In the genomic region with DNA sequence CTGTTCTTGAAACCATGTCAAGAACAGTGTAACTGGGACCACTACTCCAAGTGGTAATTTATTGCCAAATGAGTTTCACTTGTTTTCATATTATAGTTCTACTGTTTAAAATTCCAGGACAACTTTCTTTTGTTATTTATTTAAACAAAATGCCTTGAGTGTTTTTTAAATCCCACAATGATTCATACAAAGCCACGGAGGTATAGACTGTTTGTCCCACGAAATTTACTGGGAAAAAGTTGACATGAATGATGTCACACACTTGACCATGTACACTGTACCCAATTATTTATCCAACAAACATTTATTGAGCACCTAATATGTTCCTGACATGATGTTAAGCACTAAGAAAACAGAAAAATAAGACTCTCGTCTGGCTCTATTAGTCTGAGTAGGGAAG, we compare ENCODE assay signal across 19 cellular contexts.
DNase-seq lines count a peak whose midpoint lies in the region; ATAC-seq and TF ChIP-seq lines count a peak whose summit lies in the region.
"Had no signal": no experiment of that assay in that cellular context is flagged by ENCODE, and none has a peak within 500 bp of the region (broad histone marks: within the 10 kb centered on the region; RNA-seq: fewer than 3 reads in every experiment).

No MANE protein-coding gene starts in this region.

- H3K9me3 ChIP-seq in HEK293 (ENCODE audit: control insufficient read depth, insufficient read depth, low read depth, low read length) (no peaks in the 10 kb centered on the region), adipocyte (ENCODE audit: control insufficient read depth, low read length) (no peaks in the 10 kb centered on the region)
- H3K9me3 ChIP-seq: Caco-2 had no signal

- DNase-seq in adipocyte (ENCODE audit: low read depth), result peak; percentile 44
- peak; percentile 30 for DNase-seq in fibroblast of villous mesenchyme (ENCODE audit: low read depth)
- no peak for DNase-seq in superior temporal gyrus (ENCODE audit: extremely low spot score)
- DNase-seq in Kasumi-1 (lab: John Stamatoyannopoulos, UW), result no peak
- DNase-seq in activated naive CD4-positive, alpha-beta T cell treated with anti-CD3 and anti-CD28 coated beads, Interleukin-2, amount 50 U/mL, for 16 hours, result no peak
- DNase-seq: ACHN; AML-193; Caco-2; CD4-positive, alpha-beta T cell; DMS153; DMS79; GOT3; H9 had no signal

- CTCF ChIA-PET in HEK293 (lab: Yijun Ruan, JAX), result no interaction called here

- TF ChIP-seq CTCF in HEK293 (tag by site-specific recombination; IDR thresholded peaks at IDR 0.05) (no peak), fibroblast of villous mesenchyme (IDR thresholded peaks at IDR 0.05; ENCODE audit: insufficient read depth, low read depth, low read length) (no peak)

- ATAC-seq in HG02678 (IDR thresholded peaks at IDR 0.05; ENCODE audit: unreplicated experiment), result no peak
- ATAC-seq: GM12878, K562 had no signal

- H3K36me3 ChIP-seq in HEK293 (ENCODE audit: control insufficient read depth in 2 of 2, insufficient read depth in 1 of 2, low read length in 2 of 2), result no peaks in the 10 kb centered on the region
- H3K36me3 ChIP-seq in adipocyte (ENCODE audit: control insufficient read depth, insufficient read depth, low read length, severe bottlenecking), result no peaks in the 10 kb centered on the region

- peaks cover 8% of the 10 kb centered on the region for H3K4me1 ChIP-seq in HEK293 (ENCODE audit: control insufficient read depth, insufficient read depth, low read length)
- H3K4me1 ChIP-seq in adipocyte (ENCODE audit: control insufficient read depth, insufficient read depth, low read length), result peaks cover 5% of the 10 kb centered on the region

- no peaks in the 10 kb centered on the region for H3K27me3 ChIP-seq in adipocyte (replicated peaks; ENCODE audit: control insufficient read depth, insufficient read depth, low read length)

- no peak overlapping the region for H3K9ac ChIP-seq in adipocyte (ENCODE audit: low read length)

- H3K27ac ChIP-seq in HEK293 (ENCODE audit: extremely low read depth, low read depth, low read length), result no peak overlapping the region
- H3K27ac ChIP-seq: C4-2B, HL-60 had no signal

- H3K4me3 ChIP-seq in HEK293 (ENCODE audit: low read depth, low read length), result no peak overlapping the region
- no peak overlapping the region for H3K4me3 ChIP-seq in adipocyte (ENCODE audit: low read length)
- no peak overlapping the region for H3K4me3 ChIP-seq in fibroblast of villous mesenchyme (ENCODE audit: low read depth, low read length)
- H3K4me3 ChIP-seq: GM12878, K562 had no signal

- POLR2A ChIA-PET in HEK293 (lab: Yijun Ruan, JAX), result no interaction called here

TF ChIP-seq in HEK293, 187 proteins besides CTCF, POLR2A, EP300 and RAD21:
- TF ChIP-seq ZBTB8A (tag by site-specific recombination; IDR thresholded peaks at IDR 0.05) (no peak), ZNF664 (tag by site-specific recombination; IDR thresholded peaks at IDR 0.05) (peak; percentile 55; the same call in 1 of the 2 replicates)

Comparison
In these comparisons a context has a peak if more than half of its experiments do, and no peak if none do; other contexts are left out.
1. DNase-seq: peak in adipocyte (single experiment) and fibroblast of villous mesenchyme (single experiment); none in superior temporal gyrus (single experiment), Kasumi-1 (0 of 2) and activated naive CD4-positive, alpha-beta T cell treated with anti-CD3 and anti-CD28 coated beads, Interleukin-2, amount 50 U/mL, for 16 hours (single experiment).